Comparison of ENCODE assay signal across 16 cellular contexts in the genomic region with DNA sequence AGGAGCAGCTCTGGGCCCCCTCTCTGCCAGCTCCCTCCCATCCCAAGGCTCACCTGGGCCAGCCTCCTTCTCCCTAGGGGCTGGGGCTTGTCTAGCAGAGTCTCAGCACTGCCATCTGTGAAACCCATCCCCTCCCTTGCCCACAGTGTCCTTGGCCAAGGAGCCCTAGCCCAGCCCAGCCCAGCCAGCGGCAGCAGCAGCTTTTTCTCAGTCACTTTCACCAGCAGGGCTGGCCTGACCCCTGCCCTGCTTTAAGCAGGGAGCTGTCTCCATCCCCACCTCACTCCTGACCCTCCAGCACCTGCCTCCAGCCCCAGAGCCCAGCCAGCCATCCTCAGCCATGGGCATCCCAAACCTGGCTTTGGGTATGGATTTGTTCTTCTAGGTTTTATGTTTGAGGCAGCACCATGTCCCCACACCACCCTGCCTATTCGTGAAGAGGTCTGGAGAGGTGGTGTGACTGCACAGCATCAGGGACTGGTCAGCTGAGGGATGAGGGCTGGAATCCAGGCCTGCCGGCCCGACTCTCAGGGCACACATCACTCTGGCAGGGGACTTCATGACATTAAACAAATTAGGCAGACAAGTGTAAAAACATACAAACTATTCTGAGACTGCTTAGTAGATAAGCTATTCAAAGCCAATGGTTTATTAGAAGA. TPM values are rescaled to one million over a fixed set of nuclear protein-coding genes. Genes with fewer than 3 reads are reported as not detected.
DNase-seq lines count a peak whose midpoint lies in the region; ATAC-seq, FAIRE-seq and TF ChIP-seq lines count a peak whose summit lies in the region.
"Had no signal": no experiment of that assay in that cellular context is flagged by ENCODE, and none has a peak within 500 bp of the region (broad histone marks: within the 10 kb centered on the region; RNA-seq: fewer than 3 reads in every experiment).

No MANE protein-coding gene starts in this region.

- H3K79me2 ChIP-seq in H1 (ENCODE audit: control insufficient read depth in 1 of 2, insufficient read depth in 2 of 2, low read length in 2 of 2): no peaks in the 10 kb centered on the region

- TF ChIP-seq EP300 in H1 (IDR thresholded peaks at IDR 0.05; ENCODE audit: borderline replicate concordance in 1 of 2, low read depth in 2 of 2, low read length in 2 of 2) (no peak), stomach (IDR thresholded peaks at IDR 0.05) (peak; percentile 7)

- no peak overlapping the region for H4K91ac ChIP-seq in H1 (replicated peaks; ENCODE audit: insufficient read length, low read length)

- no peaks in the 10 kb centered on the region for H3K36me3 ChIP-seq in right atrium auricular region
- no peaks in the 10 kb centered on the region; a peak in 1 of 8 replicates for H3K36me3 ChIP-seq in H1 (ENCODE audit: control insufficient read depth in 2 of 4, insufficient read depth in 4 of 4, low read length in 3 of 4)
- no peaks in the 10 kb centered on the region for H3K36me3 ChIP-seq in lung (ENCODE audit: control insufficient read depth in 2 of 2, insufficient read depth in 2 of 2, low read length in 2 of 2)
- no peaks in the 10 kb centered on the region for H3K36me3 ChIP-seq in stomach
- H3K36me3 ChIP-seq: BE2C had no signal

- H3K27ac ChIP-seq in right atrium auricular region: no peak overlapping the region
- no peak overlapping the region for H3K27ac ChIP-seq in H1 (ENCODE audit: low read depth, low read length)
- no peak overlapping the region for H3K27ac ChIP-seq in lung (ENCODE audit: low read depth in 1 of 2, low read length in 1 of 2)
- no peak overlapping the region for H3K27ac ChIP-seq in stomach
- H3K27ac ChIP-seq: A549, C4-2B had no signal

- H3K23ac ChIP-seq in H1 (ENCODE audit: insufficient read length): no peak overlapping the region

- H3K18ac ChIP-seq in H1 (ENCODE audit: extremely low read depth, low read length): no peak overlapping the region

- H3K14ac ChIP-seq in H1 (ENCODE audit: insufficient read length): no peak overlapping the region

- WGBS in H1 (ENCODE audit: extremely low coverage in 1 of 2, insufficient coverage in 1 of 2, insufficient read length in 1 of 2, insufficient replicate concordance in 2 of 2, low coverage in 1 of 2, low lambda C conversion rate in 2 of 2, missing lambda C conversion rate in 1 of 2), 2 experiments: 88% methylated on average over 4 of the region's 4 CpGs; no CpG with 5 or more reads in 1 of the 2 experiments
- WGBS in lung, 2 donors: 84 to 90% methylated on average over 4 of the region's 4 CpGs
- 49 to 68% (median 60%) methylated on average over 4 of the region's 4 CpGs for WGBS in stomach, 5 donors

- no peak overlapping the region for H4K5ac ChIP-seq in H1 (ENCODE audit: insufficient read length, low read depth, low read length)

- H3K4me1 ChIP-seq in right atrium auricular region (peaks cover 0 to 4% of the 10 kb centered on the region in 2 donors), H1 (replicated peaks in 1 of 4; ENCODE audit: control insufficient read depth in 3 of 4, insufficient read depth in 4 of 4, low read length in 3 of 4) (no peaks in the 10 kb centered on the region), lung (ENCODE audit: control insufficient read depth in 2 of 2, insufficient read depth in 2 of 2, low read length in 2 of 2) (peaks cover 0 to 7% of the 10 kb centered on the region in 2 donors), stomach (peaks cover 0 to 19% (median 7%) of the 10 kb centered on the region in 4 donors)
- H3K4me1 ChIP-seq: A549, BE2C had no signal

- no peak overlapping the region for H2BK120ac ChIP-seq in H1 (replicated peaks; ENCODE audit: low read depth, low read length)

- peak overlapping the region; percentile 99 for H3K56ac ChIP-seq in H1 (replicated peaks; ENCODE audit: insufficient read length, low read depth, low read length)

- FAIRE-seq in H1 (lab: Jason Lieb, UNC): no peak
- FAIRE-seq: A549, G401.6 had no signal

- no peak overlapping the region for H4K8ac ChIP-seq in H1 (ENCODE audit: extremely low read depth, insufficient read depth, low read length)

- no peak overlapping the region for H2BK15ac ChIP-seq in H1 (ENCODE audit: low read length)

- H4K20me1 ChIP-seq in H1 (replicated peaks in 1 of 2; ENCODE audit: control insufficient read depth in 1 of 2, insufficient read depth in 2 of 2, low read length in 2 of 2): peaks cover 0 to 10% of the 10 kb centered on the region in 2 experiments

- H3K9ac ChIP-seq in H1 (replicated peaks in 1 of 4; ENCODE audit: extremely low read depth in 1 of 4, low read depth in 3 of 4, low read length in 3 of 4): no peak overlapping the region

- CTCF ChIA-PET in H1 (lab: Charles Lee; ENCODE audit: partially characterized antibody): interaction anchor here (0.9 to 1.6 kb wide), 5 partner anchors 8 to 127 kb away, joined by 3 to 5 read pairs (median 3); no protein-coding TSS in a partner anchor

- H3K79me1 ChIP-seq in H1 (ENCODE audit: low read depth, low read length): no peaks in the 10 kb centered on the region

- H3K4me3 ChIP-seq in right atrium auricular region (no peak overlapping the region), H1 (ENCODE audit: extremely low read depth in 1 of 4, insufficient read depth in 2 of 4, low read depth in 3 of 4, low read length in 4 of 4) (no peak overlapping the region), lung (no peak overlapping the region), stomach (no peak overlapping the region)
- H3K4me3 ChIP-seq: A549, GM23338 had no signal

- no peak overlapping the region for H2BK5ac ChIP-seq in H1 (ENCODE audit: low read depth, low read length)

- TF ChIP-seq POLR2A in H1 (IDR thresholded peaks at IDR 0.05; ENCODE audit: control extremely low read depth in 1 of 2, low read depth in 2 of 2, low read length in 2 of 2) (no peak), stomach (IDR thresholded peaks at IDR 0.05) (no peak)

- H3K9me3 ChIP-seq in right atrium auricular region (no peaks in the 10 kb centered on the region), H1 (ENCODE audit: insufficient read depth in 2 of 2, low read depth in 1 of 2, low read length in 1 of 2) (no peaks in the 10 kb centered on the region), lung (ENCODE audit: control insufficient read depth in 2 of 2, insufficient read depth in 1 of 2, low read length in 1 of 2) (peaks cover 0 to 4% of the 10 kb centered on the region in 2 donors), stomach (no peaks in the 10 kb centered on the region)
- H3K9me3 ChIP-seq: A549, BE2C had no signal

- TF ChIP-seq CTCF in right atrium auricular region (IDR thresholded peaks at IDR 0.05) (no peak), H1 (IDR thresholded peaks at IDR 0.05; ENCODE audit: control extremely low read depth in 1 of 3, insufficient read depth in 1 of 3, low read depth in 1 of 3, low read length in 3 of 3) (no peak), lung (IDR thresholded peaks at IDR 0.05; ENCODE audit: control extremely low read depth, extremely low read depth) (no peak), stomach (IDR thresholded peaks at IDR 0.05) (no peak), omental fat pad (IDR thresholded peaks at IDR 0.05) (no peak)

- H3K4ac ChIP-seq in H1 (replicated peaks; ENCODE audit: insufficient read length, low read depth, low read length): no peak overlapping the region

- H2AFZ ChIP-seq in H1 (ENCODE audit: low read length): no peak overlapping the region
- H2AFZ ChIP-seq: GM23338 had no signal

- ATAC-seq in Right ventricle myocardium inferior: no peak
- ATAC-seq in lung (ENCODE audit: insufficient read depth, low FRiP score): no peak
- ATAC-seq in omental fat pad (ENCODE audit: low FRiP score): no peak
- ATAC-seq: A549, GM23338 had no signal

- H3K27me3 ChIP-seq in right atrium auricular region (no peaks in the 10 kb centered on the region), H1 (replicated peaks in 1 of 4; ENCODE audit: control insufficient read depth in 3 of 4, extremely low read depth in 1 of 4, insufficient read depth in 3 of 4, low read length in 3 of 4) (no peaks in the 10 kb centered on the region), lung (ENCODE audit: control insufficient read depth, insufficient read depth) (no peaks in the 10 kb centered on the region), stomach (no peaks in the 10 kb centered on the region)
- H3K27me3 ChIP-seq: BE2C had no signal

- POLR2A ChIA-PET in H1 (lab: Charles Lee; ENCODE audit: partially characterized antibody): interaction anchor here (1.0 kb wide), 1 partner anchor 26 kb away, joined by 3 read pairs; no protein-coding TSS in a partner anchor

- TF ChIP-seq RAD21 in H1 (IDR thresholded peaks at IDR 0.05 in 1 of 2, conservative IDR thresholded peaks at IDR 0.05 in 1 of 2; ENCODE audit: low read depth in 2 of 2, low read length in 2 of 2): no peak

- H2AK5ac ChIP-seq in H1 (ENCODE audit: low read depth, low read length): no peak overlapping the region

- peaks cover 11% of the 10 kb centered on the region; the same call in 1 of the 2 replicates for H3K23me2 ChIP-seq in H1 (ENCODE audit: low read depth, low read length)

- no peak overlapping the region for H2BK12ac ChIP-seq in H1 (ENCODE audit: low read depth, low read length)

- peak; percentile 43 for DNase-seq in right atrium auricular region (ENCODE audit: low spot score)
- no peak for DNase-seq in Right ventricle myocardium inferior (ENCODE audit: missing footprints)
- DNase-seq in H1 (ENCODE audit: low read depth in 1 of 2, low spot score in 2 of 2): no peak
- DNase-seq in lung (ENCODE audit: low spot score): peak; percentile 6
- DNase-seq in stomach: no peak
- no peak for DNase-seq in activated T-cell treated with anti-CD3 and anti-CD28 coated beads, Interleukin-2, amount 50 U/mL, for 48 hours
- no peak for DNase-seq in omental fat pad (ENCODE audit: low spot score)
- DNase-seq: BE2C; CD4-positive, alpha-beta memory T cell; DMS79; EL; H9 had no signal

- intact Hi-C loops in Right ventricle myocardium inferior (cut with DNase I): no loop called here
- intact Hi-C loops in stomach (cut with DNase I; ENCODE audit: low total_unique reads): no loop called here

- no peak overlapping the region for H3K4me2 ChIP-seq in H1 (ENCODE audit: insufficient read depth in 1 of 2, low read depth in 2 of 2, low read length in 2 of 2)
- H3K4me2 ChIP-seq: A549, GM23338 had no signal

- no peak overlapping the region for H2BK20ac ChIP-seq in H1 (ENCODE audit: low read length)

RNA-seq across cellular contexts. Expression of a gene that starts 36.1 kb away (rescaled TPM):
- total RNA-seq in right atrium auricular region (10 to 100 TPM in 1 of 2 donors, 1 to 10 TPM in 1; 7.9 to 12.3 TPM), Right ventricle myocardium inferior (9.0 TPM), lung (10 to 100 TPM; 36.4 to 65.0 TPM), stomach (10 to 100 TPM in 4 of 5 donors, 1 to 10 TPM in 1; 4.1 to 65.9 (median 31.6) TPM), omental fat pad (10 to 100 TPM in 3 of 4 donors, 1 to 10 TPM in 1; 9.8 to 45.1 (median 30.2) TPM)
- total RNA-seq in H1 (2021; fragmentation: NEBNext Ultra II Directional; extraction: Animal tissue kit (Norgen Biotek cat#: 25700)): 4.0 TPM in 2 replicates
- polyA plus RNA-seq in H1 (2011; rRNA removed) (2.1 and 3.8 TPM in 2 replicates), lung (10 to 100 TPM; 11.5 to 33.5 TPM), stomach (1 to 10 TPM; 3.1 to 4.7 (median 4.2) TPM)
- polyA plus RNA-seq in H1 (2011; cell fraction: cytosol; rRNA removed): 2.6 TPM
- 5.8 TPM for polyA plus RNA-seq in H1 (2011; cell fraction: nucleus; rRNA removed)
- polyA plus RNA-seq in H1 (2012, experiment 1 of 2): 1.7 to 2.7 TPM (median 2.3 TPM) in 4 replicates
- polyA plus RNA-seq in H1 (2012, experiment 2 of 2): 2.4 TPM
- 1.4 TPM for polyA plus RNA-seq in H1 (2013, experiment 1 of 2)
- 1.3 TPM for polyA plus RNA-seq in H1 (2013, experiment 2 of 2)
- 3.7 and 4.0 TPM in 2 replicates for polyA minus RNA-seq in H1 (2011; rRNA and poly(A)+ RNA removed)
- 2.9 TPM for polyA minus RNA-seq in H1 (2011; cell fraction: cytosol; rRNA and poly(A)+ RNA removed)
- 3.6 TPM for polyA minus RNA-seq in H1 (2011; cell fraction: nucleus; rRNA and poly(A)+ RNA removed)

Comparison
In these comparisons a context has a peak if more than half of its experiments do, and no peak if none do; other contexts are left out.
1. DNase-seq: peak in right atrium auricular region (single experiment) and lung (single experiment); none in Right ventricle myocardium inferior (single experiment), H1 (0 of 2), stomach (single experiment), activated T-cell treated with anti-CD3 and anti-CD28 coated beads, Interleukin-2, amount 50 U/mL, for 48 hours (0 of 2) and omental fat pad (single experiment).